ENCODE assay signal across 20 cellular contexts in the genomic region with DNA sequence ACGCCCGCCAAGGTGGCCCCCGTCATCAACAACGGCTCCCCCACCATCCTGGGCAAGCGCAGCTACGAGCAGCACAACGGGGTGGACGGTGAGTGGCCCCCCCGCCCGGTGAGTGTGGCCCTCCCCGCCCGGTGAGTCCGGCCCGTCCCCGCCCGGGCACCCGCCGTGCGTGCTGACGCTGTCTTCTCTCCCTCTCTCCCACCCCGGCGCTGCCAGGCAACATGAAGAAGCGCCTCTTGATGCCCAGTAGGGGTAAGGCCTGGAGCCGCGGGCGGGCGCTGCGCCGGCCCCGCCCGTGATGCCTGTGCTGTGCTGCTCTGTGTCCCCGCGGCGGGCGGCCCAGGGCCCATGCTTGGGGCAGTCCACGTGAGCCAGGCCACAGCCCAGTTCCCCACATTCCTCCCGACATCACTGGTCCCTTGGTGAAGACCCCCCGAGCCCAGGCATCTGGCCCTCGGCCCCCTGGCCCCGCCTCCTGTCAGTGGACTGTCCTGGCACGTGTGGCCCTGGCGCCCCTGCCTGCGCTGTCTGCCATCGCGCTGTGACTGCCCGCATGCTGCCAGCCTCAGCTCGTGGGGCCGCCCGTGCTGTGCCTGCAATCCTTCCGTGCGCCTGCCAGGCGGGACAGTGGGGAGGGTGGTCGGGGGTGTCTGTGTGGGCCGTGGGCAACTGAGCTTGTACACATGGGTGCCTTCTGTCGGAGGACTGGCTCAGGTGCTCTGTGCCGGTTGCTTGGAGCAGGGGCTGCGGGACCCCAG. TPM values are rescaled to one million over a fixed set of nuclear protein-coding genes. Genes with fewer than 3 reads are reported as not detected.
A peak's percentile ranks its signal among the peaks of the same experiment; 100 is the strongest.
DNase-seq lines count a peak whose midpoint lies in the region; ATAC-seq and TF ChIP-seq lines count a peak whose summit lies in the region.
"Had no signal": no experiment of that assay in that cellular context is flagged by ENCODE, and none has a peak within 500 bp of the region (broad histone marks: within the 10 kb centered on the region; RNA-seq: fewer than 3 reads in every experiment).

No MANE protein-coding gene starts in this region.

- no peak overlapping the region for H3K4me3 Mint-ChIP-seq in stimulated activated memory B cell treated with anti-CD40 and anti-IgM and Interleukin-4, amounts not matched to agents 10 μg/mL and 1 μg/mL and 100 μg/mL, for 72 hours
- H3K4me3 Mint-ChIP-seq in activated naive CD8-positive, alpha-beta T cell treated with anti-CD3 and anti-CD28 coated beads, Interleukin-2, amount 50 U/mL, for 24 hours: no peak overlapping the region
- H3K4me3 Mint-ChIP-seq: activated CD4-positive, alpha-beta memory T cell treated with anti-CD3 and anti-CD28 coated beads for 36 hours; GM23338; immature natural killer cell; neural progenitor cell had no signal

- H3K9me3 Mint-ChIP-seq in stimulated activated memory B cell treated with anti-CD40 and anti-IgM and Interleukin-4, amounts not matched to agents 10 μg/mL and 1 μg/mL and 100 μg/mL, for 72 hours: no peaks in the 10 kb centered on the region
- no peaks in the 10 kb centered on the region for H3K9me3 Mint-ChIP-seq in activated naive CD8-positive, alpha-beta T cell treated with anti-CD3 and anti-CD28 coated beads, Interleukin-2, amount 50 U/mL, for 24 hours
- no peaks in the 10 kb centered on the region for H3K9me3 Mint-ChIP-seq in activated naive CD4-positive, alpha-beta T cell treated with anti-CD3 and anti-CD28 coated beads, Interleukin-2, amount 50 U/mL, for 72 hours
- H3K9me3 Mint-ChIP-seq: activated CD4-positive, alpha-beta memory T cell treated with anti-CD3 and anti-CD28 coated beads for 36 hours; GM23338; immature natural killer cell; neural progenitor cell had no signal

- H3K4me1 ChIP-seq in heart left ventricle: peaks cover 0 to 78% (median 58%) of the 10 kb centered on the region in 12 donors

- 41 to 74% (median 58%) methylated on average over 21 to 57 of the region's 57 CpGs for WGBS in heart left ventricle, 4 donors

- H3K36me3 ChIP-seq in SK-N-MC (ENCODE audit: insufficient read depth, low read length) (peaks cover 48% of the 10 kb centered on the region; the same call in 1 of the 2 replicates), heart left ventricle (peaks cover 0 to 59% (median 35%) of the 10 kb centered on the region in 9 donors)
- H3K36me3 ChIP-seq: neural progenitor cell had no signal

- H3K4me1 Mint-ChIP-seq in stimulated activated memory B cell treated with anti-CD40 and anti-IgM and Interleukin-4, amounts not matched to agents 10 μg/mL and 1 μg/mL and 100 μg/mL, for 72 hours: peaks cover 2% of the 10 kb centered on the region
- no peaks in the 10 kb centered on the region for H3K4me1 Mint-ChIP-seq in activated naive CD8-positive, alpha-beta T cell treated with anti-CD3 and anti-CD28 coated beads, Interleukin-2, amount 50 U/mL, for 24 hours
- H3K4me1 Mint-ChIP-seq: immature natural killer cell had no signal

- H3K27me3 ChIP-seq in heart left ventricle: no peaks in the 10 kb centered on the region
- H3K27me3 ChIP-seq: adrenal gland, brain microvascular endothelial cell, hepatocyte, neural progenitor cell had no signal

- peak; percentile 57 to 67 (median 58) for ATAC-seq in heart left ventricle
- peak; percentile 17 for ATAC-seq in stimulated activated memory B cell treated with anti-CD40 and anti-IgM and Interleukin-4, amounts not matched to agents 10 μg/mL and 1 μg/mL and 100 μg/mL, for 72 hours
- no peak for ATAC-seq in activated naive CD8-positive, alpha-beta T cell treated with anti-CD3 and anti-CD28 coated beads, Interleukin-2, amount 50 U/mL, for 24 hours
- no peak for ATAC-seq in HG03097 (IDR thresholded peaks at IDR 0.05; ENCODE audit: low FRiP score, unreplicated experiment)
- ATAC-seq in activated naive CD4-positive, alpha-beta T cell treated with anti-CD3 and anti-CD28 coated beads, Interleukin-2, amount 50 U/mL, for 72 hours: no peak
- ATAC-seq: GM23338 had no signal

- intact Hi-C loops in heart left ventricle (cut with DNase I): no loop called here

- 0 out of 2 replicates have a peak overlapping the region, but pooled peaks have one; percentile 25 for H3K27ac ChIP-seq in SK-N-MC
- peak overlapping the region; percentile 69 to 100 (median 96) for H3K27ac ChIP-seq in heart left ventricle
- H3K27ac ChIP-seq: adrenal gland, brain microvascular endothelial cell, hepatocyte, neural progenitor cell had no signal

- H3K4me3 ChIP-seq in LNCaP clone FGC (ENCODE audit: low read depth, low read length) (0 out of 2 replicates have a peak overlapping the region, but pooled peaks have one; percentile 22), SK-N-MC (no peak overlapping the region), heart left ventricle (no peak overlapping the region)
- H3K4me3 ChIP-seq: adrenal gland, GM23338, hepatocyte, neural progenitor cell had no signal

- no peak overlapping the region for H3K9ac ChIP-seq in SK-N-MC (ENCODE audit: insufficient read length)
- H3K9ac ChIP-seq: neural progenitor cell had no signal

- H3K27ac Mint-ChIP-seq in stimulated activated memory B cell treated with anti-CD40 and anti-IgM and Interleukin-4, amounts not matched to agents 10 μg/mL and 1 μg/mL and 100 μg/mL, for 72 hours: no peak overlapping the region
- H3K27ac Mint-ChIP-seq in activated naive CD8-positive, alpha-beta T cell treated with anti-CD3 and anti-CD28 coated beads, Interleukin-2, amount 50 U/mL, for 24 hours: no peak overlapping the region
- no peak overlapping the region for H3K27ac Mint-ChIP-seq in activated naive CD4-positive, alpha-beta T cell treated with anti-CD3 and anti-CD28 coated beads, Interleukin-2, amount 50 U/mL, for 72 hours
- H3K27ac Mint-ChIP-seq: activated CD4-positive, alpha-beta memory T cell treated with anti-CD3 and anti-CD28 coated beads for 36 hours; GM23338; immature natural killer cell; neural progenitor cell had no signal

- H3K27me3 Mint-ChIP-seq in stimulated activated memory B cell treated with anti-CD40 and anti-IgM and Interleukin-4, amounts not matched to agents 10 μg/mL and 1 μg/mL and 100 μg/mL, for 72 hours: no peaks in the 10 kb centered on the region
- no peaks in the 10 kb centered on the region for H3K27me3 Mint-ChIP-seq in activated naive CD8-positive, alpha-beta T cell treated with anti-CD3 and anti-CD28 coated beads, Interleukin-2, amount 50 U/mL, for 24 hours
- H3K27me3 Mint-ChIP-seq: activated CD4-positive, alpha-beta memory T cell treated with anti-CD3 and anti-CD28 coated beads for 36 hours had no signal

- no peak for TF ChIP-seq POLR2A in heart left ventricle (IDR thresholded peaks at IDR 0.05)

- TF ChIP-seq CTCF in LNCaP clone FGC (IDR thresholded peaks at IDR 0.05; ENCODE audit: control insufficient read depth, extremely low read depth, insufficient read depth): no peak
- TF ChIP-seq CTCF in heart left ventricle (IDR thresholded peaks at IDR 0.05): peak in 2 of 12 donors; percentile 2 to 6

- no peaks in the 10 kb centered on the region for H3K9me3 ChIP-seq in SK-N-MC (ENCODE audit: low read depth, low read length)
- no peaks in the 10 kb centered on the region for H3K9me3 ChIP-seq in heart left ventricle
- H3K9me3 ChIP-seq: adrenal gland had no signal

- peaks cover 19% of the 10 kb centered on the region for H3K36me3 Mint-ChIP-seq in stimulated activated memory B cell treated with anti-CD40 and anti-IgM and Interleukin-4, amounts not matched to agents 10 μg/mL and 1 μg/mL and 100 μg/mL, for 72 hours
- peaks cover 3% of the 10 kb centered on the region for H3K36me3 Mint-ChIP-seq in activated naive CD8-positive, alpha-beta T cell treated with anti-CD3 and anti-CD28 coated beads, Interleukin-2, amount 50 U/mL, for 24 hours (ENCODE audit: low read depth)
- H3K36me3 Mint-ChIP-seq in activated naive CD4-positive, alpha-beta T cell treated with anti-CD3 and anti-CD28 coated beads, Interleukin-2, amount 50 U/mL, for 72 hours: peaks cover 0 to 4% of the 10 kb centered on the region in 2 donors

- DNase-seq in LNCaP clone FGC (ENCODE audit: low read depth): no peak
- DNase-seq in SK-N-MC (ENCODE audit: low read depth, low spot score): no peak
- peak in 4 of 5 donors; percentile 83 to 94 (median 88) for DNase-seq in heart left ventricle
- DNase-seq in activated naive CD8-positive, alpha-beta T cell treated with anti-CD3 and anti-CD28 coated beads, Interleukin-2, amount 50 U/mL, for 24 hours: no peak
- DNase-seq in activated naive CD4-positive, alpha-beta T cell treated with anti-CD3 and anti-CD28 coated beads, Interleukin-2, amount 50 U/mL, for 72 hours (ENCODE audit: low spot score in 2 of 2): no peak
- no peak for DNase-seq in dedifferentiated amniotic fluid mesenchymal stem cell (ENCODE audit: extremely low spot score)
- DNase-seq: activated CD4-positive, alpha-beta memory T cell treated with anti-CD3 and anti-CD28 coated beads for 36 hours; activated CD4-positive, CD25-positive, alpha-beta regulatory T cell; activated gamma-delta T cell; adrenal gland; brain microvascular endothelial cell; dermis blood vessel endothelial cell; immature natural killer cell; NCI-H510A treated with DMSO at 0.1 percent for 48 hours; T1000 had no signal

RNA-seq across cellular contexts. Expression of gene CRIP2, which starts 8.0 kb away (rescaled TPM):
- total RNA-seq in heart left ventricle: 1,000 to 10,000 TPM in 2 of 9 donors, 100 to 1,000 TPM in 7; 695 to 1,715 (median 851) TPM
- 1,000 to 10,000 TPM in 1 of 2 donors, 100 to 1,000 TPM in 1; 829 to 1,402 TPM for polyA plus RNA-seq in heart left ventricle
- total RNA-seq in activated naive CD4-positive, alpha-beta T cell treated with anti-CD3 and anti-CD28 coated beads, Interleukin-2, amount 50 U/mL, for 72 hours: under 1 TPM; 0.27 to 0.34 TPM

RNA-seq across cellular contexts. Expression of gene CRIP1, which starts 20.0 kb away (rescaled TPM):
- 100 to 1,000 TPM in 1 of 9 donors, 10 to 100 TPM in 8; 12.1 to 195 (median 56.9) TPM for total RNA-seq in heart left ventricle
- polyA plus RNA-seq in heart left ventricle: 100 to 1,000 TPM in 1 of 2 donors, 10 to 100 TPM in 1; 81.1 to 109 TPM
- 100 to 1,000 TPM; 200 to 214 TPM for total RNA-seq in activated naive CD4-positive, alpha-beta T cell treated with anti-CD3 and anti-CD28 coated beads, Interleukin-2, amount 50 U/mL, for 72 hours

RNA-seq across cellular contexts. Expression of gene TEDC1, which starts 24.4 kb away (rescaled TPM):
- total RNA-seq in heart left ventricle: 10 to 100 TPM in 1 of 9 donors, 1 to 10 TPM in 7, under 1 TPM in 1; 0.94 to 12.4 (median 3.2) TPM
- polyA plus RNA-seq in heart left ventricle: 1 to 10 TPM; 4.8 to 6.7 TPM
- 10 to 100 TPM; 32.6 to 34.1 TPM for total RNA-seq in activated naive CD4-positive, alpha-beta T cell treated with anti-CD3 and anti-CD28 coated beads, Interleukin-2, amount 50 U/mL, for 72 hours

RNA-seq across cellular contexts. Expression of gene MTA1, which starts 47.0 kb away (rescaled TPM):
- total RNA-seq in heart left ventricle: 100 to 1,000 TPM in 7 of 9 donors, 10 to 100 TPM in 2; 71.8 to 169 (median 109) TPM
- polyA plus RNA-seq in heart left ventricle: 100 to 1,000 TPM; 103 to 191 TPM
- 100 to 1,000 TPM; 121 to 137 TPM for total RNA-seq in activated naive CD4-positive, alpha-beta T cell treated with anti-CD3 and anti-CD28 coated beads, Interleukin-2, amount 50 U/mL, for 72 hours

RNA-seq across cellular contexts. Expression of gene TMEM121, which starts 59.7 kb away (rescaled TPM):
- total RNA-seq in heart left ventricle: 1 to 10 TPM; 1.0 to 4.4 (median 2.0) TPM
- polyA plus RNA-seq in heart left ventricle: 1 to 10 TPM; 1.1 to 1.5 TPM
- total RNA-seq in activated naive CD4-positive, alpha-beta T cell treated with anti-CD3 and anti-CD28 coated beads, Interleukin-2, amount 50 U/mL, for 72 hours: 10 to 100 TPM in 1 of 2 donors, 1 to 10 TPM in 1; 2.2 to 10.2 TPM

Comparison
In these comparisons a context has a peak if more than half of its experiments do, and no peak if none do; other contexts are left out.
1. DNase-seq: peak in heart left ventricle (4 of 5); none in LNCaP clone FGC (single experiment), SK-N-MC (single experiment), activated naive CD8-positive, alpha-beta T cell treated with anti-CD3 and anti-CD28 coated beads, Interleukin-2, amount 50 U/mL, for 24 hours (single experiment), activated naive CD4-positive, alpha-beta T cell treated with anti-CD3 and anti-CD28 coated beads, Interleukin-2, amount 50 U/mL, for 72 hours (0 of 2) and dedifferentiated amniotic fluid mesenchymal stem cell (single experiment).
2. ATAC-seq: peak in heart left ventricle (4 of 4) and stimulated activated memory B cell treated with anti-CD40 and anti-IgM and Interleukin-4, amounts not matched to agents 10 μg/mL and 1 μg/mL and 100 μg/mL, for 72 hours (single experiment); none in activated naive CD8-positive, alpha-beta T cell treated with anti-CD3 and anti-CD28 coated beads, Interleukin-2, amount 50 U/mL, for 24 hours (single experiment), HG03097 (single experiment) and activated naive CD4-positive, alpha-beta T cell treated with anti-CD3 and anti-CD28 coated beads, Interleukin-2, amount 50 U/mL, for 72 hours (0 of 2).
3. RNA of gene CRIP2, which starts 8.0 kb away (total RNA-seq): 695 to 1,715 TPM in heart left ventricle; 0.27 to 0.34 TPM in activated naive CD4-positive, alpha-beta T cell treated with anti-CD3 and anti-CD28 coated beads, Interleukin-2, amount 50 U/mL, for 72 hours; every median in the first group is over 100 times any median in the second.